ENCODE assay signal across 9 cellular contexts in genomic region chr7:129825005-129825553, GRCh38.
DNase-seq lines count a peak whose midpoint lies in the region; ATAC-seq, FAIRE-seq and TF ChIP-seq lines count a peak whose summit lies in the region.
"Had no signal": no experiment of that assay in that cellular context is flagged by ENCODE, and none has a peak within 500 bp of the region (broad histone marks: within the 10 kb centered on the region; RNA-seq: fewer than 3 reads in every experiment).

No MANE protein-coding gene starts in this region.

- no peaks in the 10 kb centered on the region for H3K9me3 ChIP-seq in osteoblast (ENCODE audit: low read depth, low read length)

- H3K79me2 ChIP-seq in osteoblast (ENCODE audit: insufficient read depth, low read length): no peaks in the 10 kb centered on the region

- peak overlapping the region; percentile 84 for H2AFZ ChIP-seq in osteoblast (ENCODE audit: low read length)

- H3K4me1 ChIP-seq in osteoblast (ENCODE audit: insufficient read depth, low read length): peaks cover 6% of the 10 kb centered on the region

- FAIRE-seq in D721Med (lab: Jason Lieb, UNC): no peak
- FAIRE-seq: endometrium had no signal

- peak overlapping the region; percentile 33 for H3K27ac ChIP-seq in osteoblast (ENCODE audit: low read depth, low read length)

- H4K20me1 ChIP-seq in osteoblast (ENCODE audit: insufficient read depth, low read length): no peaks in the 10 kb centered on the region

- peak; percentile 32 for TF ChIP-seq CTCF in D721Med (IDR thresholded peaks at IDR 0.05; ENCODE audit: insufficient read depth, missing control alignments)
- TF ChIP-seq CTCF in osteoblast (IDR thresholded peaks at IDR 0.05; ENCODE audit: extremely low read depth, low read depth, low read length): peak; percentile 30

- DNase-seq in D721Med (ENCODE audit: insufficient read length, low spot score): peak; percentile 42
- peak; percentile 99 for DNase-seq in NCI-H69 (lab: John Stamatoyannopoulos, UW)
- peak; percentile 12 for DNase-seq in activated gamma-delta T cell treated with anti-CD3 and anti-CD28 coated beads, Interleukin-2, amount 50 U/mL, for 16 hours (ENCODE audit: low read depth)
- DNase-seq in Right ventricle myocardium superior: peak; percentile 75
- DNase-seq in osteoblast (ENCODE audit: insufficient read length, low spot score, missing footprints): peak; percentile 92
- no peak for DNase-seq in GDM1 (lab: John Stamatoyannopoulos, UW)

- ATAC-seq in GM19455 (IDR thresholded peaks at IDR 0.05; ENCODE audit: unreplicated experiment): peak; percentile 44
- ATAC-seq in HG03521 (IDR thresholded peaks at IDR 0.05; ENCODE audit: unreplicated experiment): peak; percentile 27
- peak; percentile 73 for ATAC-seq in Right ventricle myocardium superior (ENCODE audit: poor library complexity)

- peak overlapping the region; percentile 97 for H3K4me2 ChIP-seq in osteoblast (ENCODE audit: insufficient read depth, low read length)

- intact Hi-C loops in Right ventricle myocardium superior (cut with DNase I): loop anchor here (5.0 to 10.0 kb wide), 3 partner anchors 127 to 187 kb away; partner anchors contain the start of gene UBE2H

- H3K27me3 ChIP-seq in osteoblast (ENCODE audit: insufficient read depth, low read length): no peaks in the 10 kb centered on the region

- no peaks in the 10 kb centered on the region for H3K36me3 ChIP-seq in osteoblast (ENCODE audit: insufficient read depth, low read length)

- H3K4me3 ChIP-seq in osteoblast (ENCODE audit: insufficient read depth, low read length): peak overlapping the region; percentile 84
